In genomic region chr6:43911354-43911624, GRCh38 we compare ENCODE assay signal across 1 cellular context.
TF ChIP-seq lines count a peak whose summit lies in the region.

No MANE protein-coding gene starts in this region.

TF ChIP-seq in A549, 52 proteins besides CTCF, POLR2A, EP300 and RAD21:
- TF ChIP-seq SREBF2 (IDR thresholded peaks at IDR 0.05) (no peak), ZNF302 (CRISPR knock-in tag; IDR thresholded peaks at IDR 0.05) (no peak), RFX5 (IDR thresholded peaks at IDR 0.05) (no peak), KDM1A (IDR thresholded peaks at IDR 0.05; ENCODE audit: low read depth) (no peak), USF2 (IDR thresholded peaks at IDR 0.05) (no peak), JUNB (IDR thresholded peaks at IDR 0.05) (no peak), BCL3 (IDR thresholded peaks at IDR 0.05) (no peak), EHF (CRISPR knock-in tag; IDR thresholded peaks at IDR 0.05) (no peak), NPAS2 (CRISPR knock-in tag; IDR thresholded peaks at IDR 0.05; ENCODE audit: borderline replicate concordance) (no peak), SMC3 (IDR thresholded peaks at IDR 0.05) (no peak), RARB (CRISPR knock-in tag; IDR thresholded peaks at IDR 0.05) (no peak), FOXS1 (CRISPR knock-in tag; IDR thresholded peaks at IDR 0.05) (no peak), BHLHE40 (IDR thresholded peaks at IDR 0.05; ENCODE audit: low read depth, low read length) (no peak), NFE2L2 (conservative IDR thresholded peaks at IDR 0.05; ENCODE audit: low read length) (no peak), CBX2 (IDR thresholded peaks at IDR 0.05; ENCODE audit: borderline replicate concordance, low read depth) (no peak), ZC3H11A (IDR thresholded peaks at IDR 0.05) (no peak), HEYL (CRISPR knock-in tag; IDR thresholded peaks at IDR 0.05) (no peak)
